In the genomic region with DNA sequence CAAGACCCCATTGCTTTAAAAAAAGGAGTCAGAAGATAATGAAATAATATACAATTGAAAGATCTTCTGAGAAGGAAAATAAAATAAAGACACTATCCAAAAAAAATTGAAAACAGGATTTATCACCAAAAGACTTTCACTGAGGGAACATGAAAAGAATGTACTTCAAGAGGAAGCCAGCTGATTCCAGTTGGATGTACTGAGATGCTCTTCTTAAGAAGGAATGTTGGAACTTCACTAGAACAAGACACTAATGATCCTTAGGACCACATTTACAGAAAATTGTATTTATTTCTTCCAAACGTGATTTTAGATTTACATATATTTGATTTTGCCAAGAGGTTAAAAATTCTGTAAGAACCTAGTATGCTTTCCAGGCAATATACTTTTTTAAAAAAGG, we compare ENCODE assay signal across 14 cellular contexts.
"Had no signal": no experiment of that assay in that cellular context is flagged by ENCODE, and none has a peak within 500 bp of the region (broad histone marks: within the 10 kb centered on the region; RNA-seq: fewer than 3 reads in every experiment).

No MANE protein-coding gene starts in this region.

- DNase-seq: activated CD4-positive, alpha-beta T cell treated with anti-CD3 and anti-CD28 coated beads, Interleukin-2, amount 50 U/mL, for 1 hour; activated naive CD4-positive, alpha-beta T cell treated with anti-CD3 and anti-CD28 coated beads, Interleukin-2, amount 10 ng/mL, durations not matched to agents 7 days and 5 days; activated T-cell treated with anti-CD3 and anti-CD28 coated beads for 4 hours; adrenal gland; body of pancreas; dermis blood vessel endothelial cell; foreskin melanocyte; pancreas; upper lobe of left lung had no signal

- H3K4me2 ChIP-seq: smooth muscle cell had no signal

- FAIRE-seq: keratinocyte had no signal

- H3K9me3 ChIP-seq: adrenal gland, body of pancreas, pancreas, upper lobe of left lung had no signal

- H3K27ac ChIP-seq: adrenal gland had no signal

- H3K27ac Mint-ChIP-seq: activated naive CD4-positive, alpha-beta T cell treated with anti-CD3 and anti-CD28 coated beads, Interleukin-2, amount 10 ng/mL, durations not matched to agents 7 days and 5 days; activated T-helper 17 cell treated with anti-CD3 and anti-CD28 coated beads, Interleukin-2, amount 50 U/mL, for 72 hours; mesothelial cell of epicardium; stimulated activated effector memory CD8-positive, alpha-beta T cell treated with anti-CD3 and anti-CD28 coated beads, Interleukin-12 subunit alpha, Interleukin-12 subunit beta, amount 100 ng/mL, for 72 hours had no signal

- H3K4me3 ChIP-seq: adrenal gland, body of pancreas, pancreas, smooth muscle cell, upper lobe of left lung had no signal

- H3K27me3 ChIP-seq: adrenal gland, body of pancreas, pancreas, upper lobe of left lung had no signal

- H3K4me3 Mint-ChIP-seq: activated naive CD4-positive, alpha-beta T cell treated with anti-CD3 and anti-CD28 coated beads, Interleukin-2, amount 10 ng/mL, durations not matched to agents 7 days and 5 days; activated T-helper 17 cell treated with anti-CD3 and anti-CD28 coated beads, Interleukin-2, amount 50 U/mL, for 72 hours; mesothelial cell of epicardium; stimulated activated effector memory CD8-positive, alpha-beta T cell treated with anti-CD3 and anti-CD28 coated beads, Interleukin-12 subunit alpha, Interleukin-12 subunit beta, amount 100 ng/mL, for 72 hours had no signal

- H3K27me3 Mint-ChIP-seq: activated naive CD4-positive, alpha-beta T cell treated with anti-CD3 and anti-CD28 coated beads, Interleukin-2, amount 10 ng/mL, durations not matched to agents 7 days and 5 days had no signal

- H3K36me3 Mint-ChIP-seq: activated naive CD4-positive, alpha-beta T cell treated with anti-CD3 and anti-CD28 coated beads, Interleukin-2, amount 10 ng/mL, durations not matched to agents 7 days and 5 days; stimulated activated effector memory CD8-positive, alpha-beta T cell treated with anti-CD3 and anti-CD28 coated beads, Interleukin-12 subunit alpha, Interleukin-12 subunit beta, amount 100 ng/mL, for 72 hours had no signal

- H3K4me1 ChIP-seq: adrenal gland, body of pancreas, upper lobe of left lung had no signal

- H3K4me1 Mint-ChIP-seq: activated naive CD4-positive, alpha-beta T cell treated with anti-CD3 and anti-CD28 coated beads, Interleukin-2, amount 10 ng/mL, durations not matched to agents 7 days and 5 days; activated T-helper 17 cell treated with anti-CD3 and anti-CD28 coated beads, Interleukin-2, amount 50 U/mL, for 72 hours; mesothelial cell of epicardium; stimulated activated effector memory CD8-positive, alpha-beta T cell treated with anti-CD3 and anti-CD28 coated beads, Interleukin-12 subunit alpha, Interleukin-12 subunit beta, amount 100 ng/mL, for 72 hours had no signal

- H3K9me3 Mint-ChIP-seq: activated naive CD4-positive, alpha-beta T cell treated with anti-CD3 and anti-CD28 coated beads, Interleukin-2, amount 10 ng/mL, durations not matched to agents 7 days and 5 days; stimulated activated effector memory CD8-positive, alpha-beta T cell treated with anti-CD3 and anti-CD28 coated beads, Interleukin-12 subunit alpha, Interleukin-12 subunit beta, amount 100 ng/mL, for 72 hours had no signal

- ATAC-seq: activated T-helper 17 cell treated with anti-CD3 and anti-CD28 coated beads, Interleukin-2, amount 50 U/mL, for 72 hours; stimulated activated effector memory CD8-positive, alpha-beta T cell treated with anti-CD3 and anti-CD28 coated beads, Interleukin-12 subunit alpha, Interleukin-12 subunit beta, amount 100 ng/mL, for 72 hours had no signal

- H3K36me3 ChIP-seq: adrenal gland, pancreas, upper lobe of left lung had no signal
